ENCODE assay signal across 8 cellular contexts in genomic region chr20:2508631-2509467, GRCh38. TPM values are rescaled to one million over a fixed set of nuclear protein-coding genes. Genes with fewer than 3 reads are reported as not detected.
DNase-seq lines count a peak whose midpoint lies in the region; TF ChIP-seq lines count a peak whose summit lies in the region.

ZNF343 (minus strand) TSS chr20:2508915; CDS start chr20:2493895, 15,020 bp downstream.

- DNase-seq in GF-D8 (lab: John Stamatoyannopoulos, UW) (peak; percentile 30), HAP-1 (ENCODE audit: low spot score in 2 of 2) (peak; percentile 82), MG63 (peak; percentile 70), SK-MEL-5 (ENCODE audit: low read depth, low spot score) (peak; percentile 89), globus pallidus (ENCODE audit: low spot score) (peak; percentile 88), occipital lobe (lab: John Stamatoyannopoulos, UW) (peak; percentile 80), testis (peak; percentile 91)
- peak; percentile 85 for DNase-seq in activated naive CD4-positive, alpha-beta T cell treated with anti-CD3 and anti-CD28 coated beads for 36 hours

- peak within 1 kb of the TSS; percentile 90 for H3K27ac Mint-ChIP-seq in activated naive CD4-positive, alpha-beta T cell treated with anti-CD3 and anti-CD28 coated beads for 36 hours

- H3K36me3 Mint-ChIP-seq in activated naive CD4-positive, alpha-beta T cell treated with anti-CD3 and anti-CD28 coated beads for 36 hours (ENCODE audit: low read depth): peaks cover 5% of the 10 kb centered on the region

- peaks cover 21% of the 10 kb centered on the region for H3K4me1 Mint-ChIP-seq in activated naive CD4-positive, alpha-beta T cell treated with anti-CD3 and anti-CD28 coated beads for 36 hours (ENCODE audit: low read depth)

- no peak for TF ChIP-seq CTCF in testis (IDR thresholded peaks at IDR 0.05)

- H3K9me3 ChIP-seq in HAP-1 (no peaks in the 10 kb centered on the region; the same call in none of the 2 replicates), MG63 (no peaks in the 10 kb centered on the region), testis (no peaks in the 10 kb centered on the region)

- intact Hi-C loops in activated naive CD4-positive, alpha-beta T cell treated with anti-CD3 and anti-CD28 coated beads for 36 hours (cut with micrococcal nuclease): loop anchor here (1.0 to 5.0 kb wide), 3 partner anchors 12 to 143 kb away; partner anchors contain the start of genes NOP56 and SNRPB
- intact Hi-C loops in testis (cut with DNase I; ENCODE audit: low total_unique reads): no loop called here

- peak within 1 kb of the TSS; percentile 82 for H3K4me3 ChIP-seq in HAP-1
- H3K4me3 ChIP-seq in MG63: peak within 1 kb of the TSS; percentile 76
- H3K4me3 ChIP-seq in testis: peak within 1 kb of the TSS; percentile 71 to 90

- no peaks in the 10 kb centered on the region for H3K9me3 Mint-ChIP-seq in activated naive CD4-positive, alpha-beta T cell treated with anti-CD3 and anti-CD28 coated beads for 36 hours

- H3K36me3 ChIP-seq in HAP-1 (replicated peaks) (no peaks in the 10 kb centered on the region), MG63 (no peaks in the 10 kb centered on the region), testis (ENCODE audit: low read depth, missing control alignments) (no peaks in the 10 kb centered on the region)

- H3K4me3 Mint-ChIP-seq in activated naive CD4-positive, alpha-beta T cell treated with anti-CD3 and anti-CD28 coated beads for 36 hours: peak within 1 kb of the TSS; percentile 99

- TF ChIP-seq POLR2A in testis (IDR thresholded peaks at IDR 0.05): no peak

- H3K27me3 Mint-ChIP-seq in activated naive CD4-positive, alpha-beta T cell treated with anti-CD3 and anti-CD28 coated beads for 36 hours (ENCODE audit: low read depth): peaks cover 3% of the 10 kb centered on the region

- 0 to 1% methylated on average over 46 to 53 of the region's 53 CpGs for WGBS in testis, 2 donors

- H3K4me1 ChIP-seq in HAP-1 (peaks cover 4% of the 10 kb centered on the region; the same call in 1 of the 2 replicates), testis (peaks cover 13% of the 10 kb centered on the region)

- peak within 1 kb of the TSS; percentile 92 for H3K27ac ChIP-seq in testis

- H3K27me3 ChIP-seq in HAP-1 (ENCODE audit: low read depth) (no peaks in the 10 kb centered on the region), MG63 (no peaks in the 10 kb centered on the region), testis (no peaks in the 10 kb centered on the region)

- CTCF ChIA-PET in activated naive CD4-positive, alpha-beta T cell treated with anti-CD3 and anti-CD28 coated beads for 36 hours (lab: Charles Lee): interaction anchor here (0.6 to 9.9 kb wide), 4 partner anchors 9 to 138 kb away, joined by 3 to 74 read pairs (median 4); no protein-coding TSS in a partner anchor

- in situ Hi-C loops in HAP-1 (cut with MboI; ENCODE audit: low sequenced_read_pairs): no loop called here
- in situ Hi-C loops in SK-MEL-5 (cut with HindIII; ENCODE audit: low pct_unique_long_range_greater_than_20kb, low sequenced_read_pairs): no loop called here

RNA-seq across cellular contexts. Expression of gene ZNF343, which starts in this region (rescaled TPM):
- 2.2 and 3.7 TPM in 2 replicates for total RNA-seq in MG63 (2014; rRNA removed; shearing (Covaris generic); ENCODE audit: low replicate concordance)
- 10.6 and 11.8 TPM in 2 replicates for total RNA-seq in SK-MEL-5 (2014; rRNA removed; shearing (Covaris generic))
- polyA plus RNA-seq in SK-MEL-5 (2015; cell fraction: cytosol; rRNA removed): 8.9 and 9.3 TPM in 2 replicates
- 29.4 and 35.5 TPM in 2 replicates for polyA plus RNA-seq in SK-MEL-5 (2015; cell fraction: nucleus; rRNA removed)
- total RNA-seq in activated naive CD4-positive, alpha-beta T cell treated with anti-CD3 and anti-CD28 coated beads for 36 hours: 1 to 10 TPM; 5.3 to 5.7 TPM
- total RNA-seq in occipital lobe (11.5 TPM), testis (10 to 100 TPM in 1 of 2 donors, 1 to 10 TPM in 1; 9.9 to 11.7 TPM)
- polyA plus RNA-seq in testis (ENCODE audit: insufficient read depth, low read depth, low replicate concordance): 11.0 TPM

Comparison
In these comparisons a context has a peak if more than half of its experiments do, and no peak if none do; other contexts are left out.
1. Peak in every context shown above with its lines: DNase-seq, H3K4me3 ChIP-seq and H3K27ac ChIP-seq.
2. DNase-seq: peak in every context shown above with its lines; median percentile 91 in testis; 89 in SK-MEL-5; 88 in globus pallidus; 85 in activated naive CD4-positive, alpha-beta T cell treated with anti-CD3 and anti-CD28 coated beads for 36 hours; 82 in HAP-1; 80 in occipital lobe; 70 in MG63; 30 in GF-D8.